1 cellular context compared by ENCODE assay signal in the genomic region with DNA sequence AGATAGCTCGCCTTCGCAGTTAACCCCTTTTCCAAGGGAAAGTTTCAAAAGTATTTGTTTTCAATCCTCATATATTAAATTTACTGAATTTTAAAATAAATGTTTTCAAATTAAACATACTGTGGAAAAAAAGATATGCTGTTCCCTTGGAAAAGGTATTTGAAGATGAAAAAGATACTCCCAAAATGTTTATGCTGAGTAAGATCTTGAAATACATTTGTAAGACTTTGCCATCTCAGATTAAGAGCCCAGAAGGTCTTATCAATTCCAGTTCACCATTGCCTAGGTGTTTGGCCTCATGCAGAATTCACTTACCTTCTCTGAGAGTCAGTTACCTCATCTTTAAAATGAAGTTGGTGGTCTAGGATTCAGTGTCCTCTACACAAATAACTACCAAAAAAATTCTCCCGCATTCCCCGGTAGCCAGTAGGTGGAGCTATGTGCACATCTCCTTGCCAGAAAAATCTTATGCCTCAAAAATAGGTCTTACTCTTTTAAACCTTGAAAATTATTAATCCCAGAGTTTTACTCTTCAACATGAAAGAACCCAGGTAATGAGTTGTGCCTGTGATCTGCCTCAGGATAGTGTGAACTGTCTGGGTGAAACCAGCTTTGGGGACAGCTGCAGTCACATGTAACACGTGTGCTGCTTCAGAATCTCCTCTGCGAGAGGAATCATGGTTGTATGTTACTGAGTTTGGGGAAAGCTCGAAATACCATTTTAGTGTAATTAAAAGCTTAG.
TF ChIP-seq lines count a peak whose summit lies in the region.

No MANE protein-coding gene starts in this region.

TF ChIP-seq in HEK293, 187 proteins besides CTCF, POLR2A, EP300 and RAD21 (continued from another document):
- TF ChIP-seq, protein P1, sequence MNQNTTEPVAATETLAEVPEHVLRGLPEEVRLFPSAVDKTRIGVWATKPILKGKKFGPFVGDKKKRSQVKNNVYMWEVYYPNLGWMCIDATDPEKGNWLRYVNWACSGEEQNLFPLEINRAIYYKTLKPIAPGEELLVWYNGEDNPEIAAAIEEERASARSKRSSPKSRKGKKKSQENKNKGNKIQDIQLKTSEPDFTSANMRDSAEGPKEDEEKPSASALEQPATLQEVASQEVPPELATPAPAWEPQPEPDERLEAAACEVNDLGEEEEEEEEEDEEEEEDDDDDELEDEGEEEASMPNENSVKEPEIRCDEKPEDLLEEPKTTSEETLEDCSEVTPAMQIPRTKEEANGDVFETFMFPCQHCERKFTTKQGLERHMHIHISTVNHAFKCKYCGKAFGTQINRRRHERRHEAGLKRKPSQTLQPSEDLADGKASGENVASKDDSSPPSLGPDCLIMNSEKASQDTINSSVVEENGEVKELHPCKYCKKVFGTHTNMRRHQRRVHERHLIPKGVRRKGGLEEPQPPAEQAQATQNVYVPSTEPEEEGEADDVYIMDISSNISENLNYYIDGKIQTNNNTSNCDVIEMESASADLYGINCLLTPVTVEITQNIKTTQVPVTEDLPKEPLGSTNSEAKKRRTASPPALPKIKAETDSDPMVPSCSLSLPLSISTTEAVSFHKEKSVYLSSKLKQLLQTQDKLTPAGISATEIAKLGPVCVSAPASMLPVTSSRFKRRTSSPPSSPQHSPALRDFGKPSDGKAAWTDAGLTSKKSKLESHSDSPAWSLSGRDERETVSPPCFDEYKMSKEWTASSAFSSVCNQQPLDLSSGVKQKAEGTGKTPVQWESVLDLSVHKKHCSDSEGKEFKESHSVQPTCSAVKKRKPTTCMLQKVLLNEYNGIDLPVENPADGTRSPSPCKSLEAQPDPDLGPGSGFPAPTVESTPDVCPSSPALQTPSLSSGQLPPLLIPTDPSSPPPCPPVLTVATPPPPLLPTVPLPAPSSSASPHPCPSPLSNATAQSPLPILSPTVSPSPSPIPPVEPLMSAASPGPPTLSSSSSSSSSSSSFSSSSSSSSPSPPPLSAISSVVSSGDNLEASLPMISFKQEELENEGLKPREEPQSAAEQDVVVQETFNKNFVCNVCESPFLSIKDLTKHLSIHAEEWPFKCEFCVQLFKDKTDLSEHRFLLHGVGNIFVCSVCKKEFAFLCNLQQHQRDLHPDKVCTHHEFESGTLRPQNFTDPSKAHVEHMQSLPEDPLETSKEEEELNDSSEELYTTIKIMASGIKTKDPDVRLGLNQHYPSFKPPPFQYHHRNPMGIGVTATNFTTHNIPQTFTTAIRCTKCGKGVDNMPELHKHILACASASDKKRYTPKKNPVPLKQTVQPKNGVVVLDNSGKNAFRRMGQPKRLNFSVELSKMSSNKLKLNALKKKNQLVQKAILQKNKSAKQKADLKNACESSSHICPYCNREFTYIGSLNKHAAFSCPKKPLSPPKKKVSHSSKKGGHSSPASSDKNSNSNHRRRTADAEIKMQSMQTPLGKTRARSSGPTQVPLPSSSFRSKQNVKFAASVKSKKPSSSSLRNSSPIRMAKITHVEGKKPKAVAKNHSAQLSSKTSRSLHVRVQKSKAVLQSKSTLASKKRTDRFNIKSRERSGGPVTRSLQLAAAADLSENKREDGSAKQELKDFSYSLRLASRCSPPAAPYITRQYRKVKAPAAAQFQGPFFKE (tag by site-specific recombination; IDR thresholded peaks at IDR 0.05; ENCODE audit: borderline replicate concordance), result no peak
